ENCODE assay signal across 31 cellular contexts in the genomic region with DNA sequence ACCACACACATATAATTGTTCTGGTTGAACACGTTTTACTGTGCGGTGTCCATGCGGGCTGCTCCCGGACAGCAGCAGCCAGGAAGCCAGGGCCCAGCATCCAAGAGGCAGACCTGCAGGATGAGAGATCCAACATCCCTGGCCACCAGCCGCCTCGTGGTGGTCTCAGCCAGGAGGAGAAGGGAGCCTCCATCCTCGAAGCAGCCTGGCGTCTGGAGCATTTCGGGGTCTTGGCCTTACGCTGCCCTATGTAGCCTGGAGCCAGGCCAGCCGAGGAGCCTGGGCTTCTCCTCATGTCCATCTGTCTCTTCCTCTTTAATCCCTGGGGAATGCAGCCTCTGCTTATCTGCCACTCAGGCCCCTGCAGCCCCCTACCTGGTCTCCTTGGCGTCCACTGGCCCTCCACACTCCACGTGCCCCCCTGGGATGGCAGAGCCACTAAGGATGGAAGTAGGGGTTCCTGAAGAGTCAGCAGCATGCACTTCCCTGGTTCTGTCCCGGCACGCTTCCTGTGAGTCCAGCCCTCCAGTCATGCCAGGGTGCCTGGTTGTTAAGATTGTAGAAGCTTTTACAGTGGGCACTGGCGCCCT.
"Had no signal": no experiment of that assay in that cellular context is flagged by ENCODE, and none has a peak within 500 bp of the region (broad histone marks: within the 10 kb centered on the region; RNA-seq: fewer than 3 reads in every experiment).

No MANE protein-coding gene starts in this region.

- H3K4me3 Mint-ChIP-seq: activated CD4-positive, alpha-beta memory T cell treated with anti-CD3 and anti-CD28 coated beads, Interleukin-2, amount 10 ng/mL, durations not matched to agents 7 days and 5 days; activated CD4-positive, alpha-beta T cell treated with anti-CD3 and anti-CD28 coated beads, Interleukin-2, amount 10 ng/mL, durations not matched to agents 24 days and 14 days; activated T-cell treated with anti-CD3 and anti-CD28 coated beads, Interleukin-2, amount 50 U/mL, for 4 hours; activated T-helper 17 cell treated with anti-CD3 and anti-CD28 coated beads, Interleukin-2, amount 50 U/mL, for 72 hours; naive thymus-derived CD4-positive, alpha-beta T cell; neural crest cell; stimulated activated effector memory CD8-positive, alpha-beta T cell treated with anti-CD3 and anti-CD28 coated beads, Interleukin-12 subunit alpha, Interleukin-12 subunit beta, amount 100 ng/mL, for 72 hours; T-helper 1 cell treated with Interleukin-12 subunit alpha and Interleukin-12 subunit beta and Interleukin-4 antibody, amounts not matched to agents 30 μg/mL and 1 μg/mL, for 36 hours had no signal

- H3K9ac ChIP-seq: SK-N-SH had no signal

- H3K4me1 Mint-ChIP-seq: neural crest cell had no signal

- H3K27me3 ChIP-seq: adrenal gland, body of pancreas, cardiac muscle cell, dorsolateral prefrontal cortex, gastrocnemius medialis, right lobe of liver, transverse colon, uterus had no signal

- H3K4me3 ChIP-seq: adrenal gland, body of pancreas, cardiac muscle cell, coronary artery, dorsolateral prefrontal cortex, gastrocnemius medialis, left ventricle myocardium inferior, right lobe of liver, transverse colon, uterus had no signal

- DNase-seq: activated CD4-positive, alpha-beta memory T cell treated with anti-CD3 and anti-CD28 coated beads, Interleukin-2, amount 10 ng/mL, durations not matched to agents 7 days and 5 days; activated CD4-positive, alpha-beta T cell treated with anti-CD3 and anti-CD28 coated beads, Interleukin-2, amount 10 ng/mL, durations not matched to agents 24 days and 14 days; activated naive CD4-positive, alpha-beta T cell; activated T-cell treated with anti-CD3 and anti-CD28 coated beads, Interleukin-2, amount 50 U/mL, for 4 hours; adrenal gland; body of pancreas; effector memory CD4-positive, alpha-beta T cell; gastrocnemius medialis; glutamatergic neuron; left ventricle myocardium inferior; midbrain; naive thymus-derived CD4-positive, alpha-beta T cell; right lobe of liver; SK-N-SH; small intestine; stimulated activated CD4-positive, alpha-beta T cell treated with anti-CD3 and anti-CD28 coated beads, Interleukin-4, amount 100 ng/mL, for 24 hours; SW 1271; T-helper 9 cell; uterus had no signal

- H3K4me2 ChIP-seq: SK-N-SH had no signal

- H3K27ac ChIP-seq: adrenal gland, body of pancreas, cardiac muscle cell, coronary artery, dorsolateral prefrontal cortex, gastrocnemius medialis, left ventricle myocardium inferior, right lobe of liver, transverse colon, uterus, VCaP had no signal

- H3K4me1 ChIP-seq: adrenal gland, body of pancreas, gastrocnemius medialis, left ventricle myocardium inferior, right lobe of liver, uterus had no signal

- ATAC-seq: activated CD4-positive, CD25-positive, alpha-beta regulatory T cell treated with anti-CD3 and anti-CD28 coated beads, Interleukin-2, amount 50 U/mL, for 24 hours; activated naive CD4-positive, alpha-beta T cell treated with anti-CD3 and anti-CD28 coated beads, Interleukin-2, amount 50 U/mL, for 72 hours; activated T-cell treated with anti-CD3 and anti-CD28 coated beads, Interleukin-2, amount 50 U/mL, for 4 hours; activated T-helper 17 cell treated with anti-CD3 and anti-CD28 coated beads, Interleukin-2, amount 50 U/mL, for 72 hours; body of pancreas; gastrocnemius medialis; naive thymus-derived CD4-positive, alpha-beta T cell; right lobe of liver; stimulated activated effector memory CD8-positive, alpha-beta T cell treated with anti-CD3 and anti-CD28 coated beads, Interleukin-12 subunit alpha, Interleukin-12 subunit beta, amount 100 ng/mL, for 72 hours had no signal

- H3K36me3 ChIP-seq: adrenal gland, cardiac muscle cell, gastrocnemius medialis, left ventricle myocardium inferior, right lobe of liver, transverse colon, uterus had no signal

- H3K9me3 Mint-ChIP-seq: activated T-cell treated with anti-CD3 and anti-CD28 coated beads, Interleukin-2, amount 50 U/mL, for 4 hours; stimulated activated effector memory CD8-positive, alpha-beta T cell treated with anti-CD3 and anti-CD28 coated beads, Interleukin-12 subunit alpha, Interleukin-12 subunit beta, amount 100 ng/mL, for 72 hours had no signal

- H3K9me3 ChIP-seq: adrenal gland, body of pancreas, gastrocnemius medialis, left ventricle myocardium inferior, right lobe of liver, SK-N-SH, transverse colon, uterus had no signal

- H3K9me2 ChIP-seq: SK-N-SH had no signal

- H3K27me3 Mint-ChIP-seq: activated CD4-positive, alpha-beta memory T cell treated with anti-CD3 and anti-CD28 coated beads, Interleukin-2, amount 10 ng/mL, durations not matched to agents 7 days and 5 days; activated CD4-positive, alpha-beta T cell treated with anti-CD3 and anti-CD28 coated beads, Interleukin-2, amount 10 ng/mL, durations not matched to agents 24 days and 14 days; activated T-helper 17 cell treated with anti-CD3 and anti-CD28 coated beads, Interleukin-2, amount 50 U/mL, for 72 hours; naive thymus-derived CD4-positive, alpha-beta T cell; progenitor cell of endocrine pancreas had no signal

- H3K27ac Mint-ChIP-seq: activated CD4-positive, alpha-beta memory T cell treated with anti-CD3 and anti-CD28 coated beads, Interleukin-2, amount 10 ng/mL, durations not matched to agents 7 days and 5 days; activated CD4-positive, alpha-beta T cell treated with anti-CD3 and anti-CD28 coated beads, Interleukin-2, amount 10 ng/mL, durations not matched to agents 24 days and 14 days; activated naive CD4-positive, alpha-beta T cell treated with anti-CD3 and anti-CD28 coated beads, Interleukin-2, amount 50 U/mL, for 72 hours; activated T-helper 17 cell treated with anti-CD3 and anti-CD28 coated beads, Interleukin-2, amount 50 U/mL, for 72 hours; progenitor cell of endocrine pancreas; stimulated activated effector memory CD8-positive, alpha-beta T cell treated with anti-CD3 and anti-CD28 coated beads, Interleukin-12 subunit alpha, Interleukin-12 subunit beta, amount 100 ng/mL, for 72 hours; T-helper 1 cell treated with Interleukin-12 subunit alpha and Interleukin-12 subunit beta and Interleukin-4 antibody, amounts not matched to agents 30 μg/mL and 1 μg/mL, for 36 hours had no signal
